In genomic region chr4:17787315-17787714, GRCh38 we compare ENCODE assay signal across 21 cellular contexts. TPM values are rescaled to one million over a fixed set of nuclear protein-coding genes. Genes with fewer than 3 reads are reported as not detected.
DNase-seq lines count a peak whose midpoint lies in the region; TF ChIP-seq lines count a peak whose summit lies in the region.
"Had no signal": no experiment of that assay in that cellular context is flagged by ENCODE, and none has a peak within 500 bp of the region (broad histone marks: within the 10 kb centered on the region; RNA-seq: fewer than 3 reads in every experiment).

No MANE protein-coding gene starts in this region.

- H3K4me3 ChIP-seq in Loucy (ENCODE audit: low read length, poor library complexity, severe bottlenecking): peak overlapping the region; percentile 41
- H3K4me3 ChIP-seq: gastrocnemius medialis, neural progenitor cell, psoas muscle, spleen had no signal

- H3K4me1 ChIP-seq in Loucy (ENCODE audit: insufficient read depth, low read length, poor library complexity, severe bottlenecking): peaks cover 17% of the 10 kb centered on the region

- no peaks in the 10 kb centered on the region for H3K36me3 ChIP-seq in Loucy (ENCODE audit: insufficient read depth, low read length)
- H3K36me3 ChIP-seq: gastrocnemius medialis had no signal

- H3K27me3 ChIP-seq in Loucy (ENCODE audit: insufficient read depth, low read length, poor library complexity, severe bottlenecking): no peaks in the 10 kb centered on the region
- H3K27me3 ChIP-seq: gastrocnemius medialis had no signal

- no peak overlapping the region for H3K9ac ChIP-seq in Loucy (ENCODE audit: low read depth, low read length, poor library complexity, severe bottlenecking)
- H3K9ac ChIP-seq: neural progenitor cell had no signal

- H2AFZ ChIP-seq in Loucy (ENCODE audit: low read length): no peak overlapping the region
- H2AFZ ChIP-seq: neural progenitor cell had no signal

- no peaks in the 10 kb centered on the region for H3K9me2 ChIP-seq in Loucy (replicated peaks; ENCODE audit: low read depth, low read length)

- in situ Hi-C loops in Caki2 (cut with HindIII; ENCODE audit: low pct_unique_long_range_greater_than_20kb, low sequenced_read_pairs): no loop called here

- H4K20me1 ChIP-seq in Loucy (ENCODE audit: insufficient read depth, low read length, poor library complexity, severe bottlenecking): no peaks in the 10 kb centered on the region

- no peaks in the 10 kb centered on the region for H3K9me3 ChIP-seq in Loucy (ENCODE audit: insufficient read depth, low read depth, low read length)
- H3K9me3 ChIP-seq: gastrocnemius medialis, psoas muscle had no signal

- no peak for TF ChIP-seq CTCF in Loucy (conservative IDR thresholded peaks at IDR 0.05; ENCODE audit: low read length)

- H3F3A ChIP-seq in Loucy (ENCODE audit: low read depth): no peaks in the 10 kb centered on the region

- DNase-seq in Caki2 (ENCODE audit: low read depth) (peak; percentile 56), astrocyte of the hippocampus (ENCODE audit: low read depth, low spot score) (peak; percentile 26), kidney glomerular epithelial cell (lab: John Stamatoyannopoulos, UW) (peak; percentile 87), NCI-H1105 treated with DMSO at 0.1 percent for 48 hours (lab: John Stamatoyannopoulos, UW) (no peak), NCI-H1048 (lab: John Stamatoyannopoulos, UW) (no peak), NOMO-1 treated with DMSO at 0.1 percent for 48 hours (lab: John Stamatoyannopoulos, UW; ENCODE audit: unreplicated experiment) (no peak)
- no peak for DNase-seq in stimulated activated CD4-positive, alpha-beta T cell treated with anti-CD3 and anti-CD28 coated beads, Interleukin-2, amount 100 ng/mL, for 24 hours
- DNase-seq: activated CD4-positive, CD25-positive, alpha-beta regulatory T cell; activated CD8-positive, alpha-beta memory T cell treated with anti-CD3 and anti-CD28 coated beads for 24 hours; activated naive CD8-positive, alpha-beta T cell treated with anti-CD3 and anti-CD28 coated beads, Interleukin-2, amount 10 ng/mL, durations not matched to agents 7 days and 5 days; CD8-positive, alpha-beta memory T cell; central memory CD4-positive, alpha-beta T cell; gastrocnemius medialis; NCI-H1436; NCI-H2171 treated with DMSO at 0.1 percent for 48 hours; NCI-H82; psoas muscle; spleen had no signal

- H3K4me2 ChIP-seq in Loucy (ENCODE audit: low read depth, low read length, poor library complexity, severe bottlenecking): peak overlapping the region; percentile 64
- H3K4me2 ChIP-seq: neural progenitor cell had no signal

- H3K79me2 ChIP-seq in Loucy (ENCODE audit: insufficient read depth, low read length): no peaks in the 10 kb centered on the region

RNA-seq across cellular contexts. Expression of gene FAM184B, which starts 5.9 kb away (rescaled TPM):
- total RNA-seq in Caki2 (2014; rRNA removed; shearing (Covaris generic); ENCODE audit: low replicate concordance): not detected in 2 replicates
- total RNA-seq: activated naive CD8-positive, alpha-beta T cell treated with anti-CD3 and anti-CD28 coated beads, Interleukin-2, amount 10 ng/mL, durations not matched to agents 7 days and 5 days; activated T-helper 1 cell treated with anti-CD3 and anti-CD28 coated beads, Interleukin-12 subunit alpha, Interleukin-12 subunit beta, Interleukin-2, Interleukin-4 antibody, amounts not matched to agents 30 ng/mL and 10 ng/mL and 1 ng/mL, durations not matched to agents 14 hours and 24 hours and 36 hours; spleen had no signal

RNA-seq across cellular contexts. Expression of gene DCAF16, which starts 23.2 kb away (rescaled TPM):
- total RNA-seq in Caki2 (2014; rRNA removed; shearing (Covaris generic); ENCODE audit: low replicate concordance): 11.4 and 28.7 TPM in 2 replicates

RNA-seq across cellular contexts. Expression of gene NCAPG, which starts 23.5 kb away (rescaled TPM):
- 18.2 and 25.3 TPM in 2 replicates for total RNA-seq in Caki2 (2014; rRNA removed; shearing (Covaris generic); ENCODE audit: low replicate concordance)

Comparison
In these comparisons a context has a peak if more than half of its experiments do, and no peak if none do; other contexts are left out.
1. DNase-seq: peak in Caki2 (single experiment), astrocyte of the hippocampus (single experiment) and kidney glomerular epithelial cell (single experiment); none in NCI-H1105 treated with DMSO at 0.1 percent for 48 hours (single experiment), NCI-H1048 (single experiment), stimulated activated CD4-positive, alpha-beta T cell treated with anti-CD3 and anti-CD28 coated beads, Interleukin-2, amount 100 ng/mL, for 24 hours (0 of 2) and NOMO-1 treated with DMSO at 0.1 percent for 48 hours (single experiment).